In the genomic region with DNA sequence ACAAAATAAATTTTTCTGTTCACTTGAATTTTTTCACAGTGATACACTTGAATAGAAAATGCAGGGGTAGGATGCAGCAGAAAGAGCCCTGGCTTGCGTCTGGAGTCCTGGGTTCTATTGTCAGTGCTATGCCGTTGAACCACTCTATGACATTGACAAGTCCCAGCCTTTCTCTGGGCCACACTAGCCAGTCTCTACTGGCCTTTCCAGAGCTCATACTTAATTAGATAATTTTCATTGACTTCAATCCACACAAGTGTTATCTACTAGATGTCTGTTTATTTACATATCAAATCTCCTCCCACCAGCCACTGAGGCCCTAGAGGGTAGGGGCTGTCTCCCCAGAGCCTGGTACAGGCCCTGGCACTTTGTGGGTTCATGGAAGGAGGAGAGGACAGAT, we compare ENCODE assay signal across 35 cellular contexts. TPM values are rescaled to one million over a fixed set of nuclear protein-coding genes. Genes with fewer than 3 reads are reported as not detected.
"Had no signal": no experiment of that assay in that cellular context is flagged by ENCODE, and none has a peak within 500 bp of the region (broad histone marks: within the 10 kb centered on the region; RNA-seq: fewer than 3 reads in every experiment).

No MANE protein-coding gene starts in this region.

- H3K27me3 ChIP-seq: brain microvascular endothelial cell, heart left ventricle, ovary, suprapubic skin, tibial artery had no signal

- H3K36me3 ChIP-seq: brain microvascular endothelial cell, heart left ventricle, ovary, prostate gland, suprapubic skin, tibial artery had no signal

- H3K9me3 ChIP-seq: heart left ventricle, ovary, prostate gland, suprapubic skin, tibial artery had no signal

- H3K4me3 ChIP-seq: coronary artery, heart left ventricle, ovary, prostate gland, smooth muscle cell, suprapubic skin, tibial artery had no signal

- DNase-seq: activated CD4-positive, alpha-beta T cell treated with anti-CD3 and anti-CD28 coated beads, Interleukin-2, amount 50 U/mL, for 1 hour; activated CD8-positive, alpha-beta T cell treated with anti-CD3 and anti-CD28 coated beads for 36 hours; activated gamma-delta T cell treated with Interleukin-2 at 50 U/mL for 16 hours; activated naive CD4-positive, alpha-beta T cell treated with anti-CD3 and anti-CD28 coated beads, Interleukin-2, amount 50 U/mL, for 16 hours; activated T-cell treated with anti-CD3 and anti-CD28 coated beads, Interleukin-2, amount 50 U/mL, for 4 hours; amniotic stem cell; brain microvascular endothelial cell; foreskin fibroblast; heart left ventricle; hypothalamus; immature natural killer cell; ovary; stimulated activated CD4-positive, alpha-beta T cell treated with anti-CD3 and anti-CD28 coated beads, Interleukin-1b, Interleukin-23, amount 100 ng/mL, for 48 hours; stimulated activated CD4-positive, alpha-beta T cell treated with anti-CD3 and anti-CD28 coated beads, Interleukin-4, amount 100 ng/mL, for 4 hours; stimulated activated CD8-positive, alpha-beta memory T cell treated with anti-CD3 and anti-CD28 coated beads, Interleukin-4, amount 100 ng/mL, for 48 hours; stimulated activated naive CD8-positive, alpha-beta T cell treated with anti-CD3 and anti-CD28 coated beads, Interleukin-15, amount 100 ng/mL, for 72 hours; T-helper 17 cell; T1000; tibial artery had no signal

- H3K27ac ChIP-seq: brain microvascular endothelial cell, ovary, prostate gland, suprapubic skin, tibial artery had no signal

- ATAC-seq: activated CD8-positive, alpha-beta T cell treated with anti-CD3 and anti-CD28 coated beads for 36 hours; activated T-cell treated with anti-CD3 and anti-CD28 coated beads, Interleukin-2, amount 50 U/mL, for 4 hours; activated T-helper 17 cell treated with anti-CD3 and anti-CD28 coated beads, Interleukin-2, amount 50 U/mL, for 72 hours; esophagus mucosa; left lobe of liver; stimulated activated memory B cell treated with anti-CD40 and anti-IgM and Interleukin-4, amounts not matched to agents 10 μg/mL and 1 μg/mL and 100 μg/mL, for 72 hours; stimulated activated naive CD8-positive, alpha-beta T cell treated with anti-CD3 and anti-CD28 coated beads, Interleukin-15, amount 100 ng/mL, for 72 hours; T-helper 17 cell; WTC11 had no signal

RNA-seq across cellular contexts. Expression of a gene that starts 15.5 kb away (rescaled TPM):
- total RNA-seq: activated CD8-positive, alpha-beta T cell treated with anti-CD3 and anti-CD28 coated beads for 36 hours; activated T-helper 17 cell treated with anti-CD3 and anti-CD28 coated beads, Interleukin-2, amount 50 U/mL, for 72 hours; astrocyte; cardiac septum; cerebellum; esophagus mucosa; kidney epithelial cell; lung microvascular endothelial cell; prostate gland; smooth muscle cell; suprapubic skin; T-helper 17 cell; urinary bladder had no signal
- polyA plus RNA-seq: immature natural killer cell, neural cell, ovary, smooth muscle cell had no signal

RNA-seq across cellular contexts. Expression of a gene that starts 40.1 kb away (rescaled TPM):
- total RNA-seq: activated CD8-positive, alpha-beta T cell treated with anti-CD3 and anti-CD28 coated beads for 36 hours; activated T-helper 17 cell treated with anti-CD3 and anti-CD28 coated beads, Interleukin-2, amount 50 U/mL, for 72 hours; astrocyte; cardiac septum; cerebellum; esophagus mucosa; kidney epithelial cell; lung microvascular endothelial cell; prostate gland; smooth muscle cell; suprapubic skin; T-helper 17 cell; urinary bladder had no signal
- polyA plus RNA-seq: immature natural killer cell, neural cell, smooth muscle cell had no signal
